Comparison of ENCODE assay signal across 19 cellular contexts in genomic region chr4:184102927-184103326, GRCh38.
DNase-seq lines count a peak whose midpoint lies in the region; ATAC-seq lines count a peak whose summit lies in the region.
"Had no signal": no experiment of that assay in that cellular context is flagged by ENCODE, and none has a peak within 500 bp of the region (broad histone marks: within the 10 kb centered on the region; RNA-seq: fewer than 3 reads in every experiment).

No MANE protein-coding gene starts in this region.

- H3K36me3 Mint-ChIP-seq in T-helper 17 cell (ENCODE audit: low read depth): peaks cover 3% of the 10 kb centered on the region
- H3K36me3 Mint-ChIP-seq in activated T-cell treated with anti-CD3 and anti-CD28 coated beads, Interleukin-2, amount 50 U/mL, for 24 hours (ENCODE audit: low read depth): no peaks in the 10 kb centered on the region
- H3K36me3 Mint-ChIP-seq: CD14-positive monocyte; CD4-positive, alpha-beta memory T cell had no signal

- H2AFZ ChIP-seq in neuronal stem cell (ENCODE audit: low read length): no peak overlapping the region

- H4K91ac ChIP-seq in neuronal stem cell (ENCODE audit: low read depth, low read length, poor library complexity): no peak overlapping the region

- no peak overlapping the region for H3K18ac ChIP-seq in neuronal stem cell (ENCODE audit: low read length)

- H3K27me3 Mint-ChIP-seq in T-helper 17 cell: peaks cover 54% of the 10 kb centered on the region
- peaks cover 16% of the 10 kb centered on the region for H3K27me3 Mint-ChIP-seq in activated T-cell treated with anti-CD3 and anti-CD28 coated beads, Interleukin-2, amount 50 U/mL, for 24 hours

- H3K27ac Mint-ChIP-seq in T-helper 17 cell: no peak overlapping the region
- H3K27ac Mint-ChIP-seq in activated T-cell treated with anti-CD3 and anti-CD28 coated beads, Interleukin-2, amount 50 U/mL, for 24 hours: no peak overlapping the region
- H3K27ac Mint-ChIP-seq: CD14-positive monocyte; CD4-positive, alpha-beta memory T cell; HFFc6 had no signal

- H3K4me1 Mint-ChIP-seq in T-helper 17 cell: peaks cover 11% of the 10 kb centered on the region
- H3K4me1 Mint-ChIP-seq in activated T-cell treated with anti-CD3 and anti-CD28 coated beads, Interleukin-2, amount 50 U/mL, for 24 hours (ENCODE audit: low read depth): peaks cover 2% of the 10 kb centered on the region

- WGBS in neuronal stem cell (ENCODE audit: extremely low coverage in 2 of 2, insufficient read length in 2 of 2, insufficient replicate concordance in 1 of 2), 2 donors: no CpG with 5 or more reads among the region's 4 CpGs

- no peak for ATAC-seq in T-helper 17 cell
- ATAC-seq: A549, GM12878, HCT116 had no signal

- H3K9ac ChIP-seq in neuronal stem cell (ENCODE audit: low read depth, low read length, poor library complexity): no peak overlapping the region
- H3K9ac ChIP-seq: BLaER1 had no signal

- no peak overlapping the region for H2BK5ac ChIP-seq in neuronal stem cell (ENCODE audit: low read length)

- no peak overlapping the region for H3K14ac ChIP-seq in neuronal stem cell (ENCODE audit: low read length)

- H2BK120ac ChIP-seq in neuronal stem cell (ENCODE audit: low read depth, low read length): no peak overlapping the region

- H2BK15ac ChIP-seq in neuronal stem cell (ENCODE audit: low read length): peak overlapping the region; percentile 14

- no peak overlapping the region for H3K4me3 Mint-ChIP-seq in T-helper 17 cell
- H3K4me3 Mint-ChIP-seq in activated T-cell treated with anti-CD3 and anti-CD28 coated beads, Interleukin-2, amount 50 U/mL, for 24 hours: no peak overlapping the region
- H3K4me3 Mint-ChIP-seq: CD14-positive monocyte; CD4-positive, alpha-beta memory T cell; HFFc6 had no signal

- peaks cover 6% of the 10 kb centered on the region in 2 donors for H3K4me1 ChIP-seq in neuronal stem cell (ENCODE audit: control insufficient read depth in 2 of 2, insufficient read depth in 1 of 2, low read depth in 1 of 2, low read length in 2 of 2)

- no peaks in the 10 kb centered on the region for H3K79me1 ChIP-seq in neuronal stem cell (ENCODE audit: low read depth, low read length)

- peak; percentile 27 for DNase-seq in DMS 273 (lab: John Stamatoyannopoulos, UW; ENCODE audit: unreplicated experiment)
- DNase-seq in DMS 273 treated with DMSO at 0.1 percent for 48 hours (lab: John Stamatoyannopoulos, UW): no peak
- DNase-seq in islet precursor cell: peak; percentile 45
- no peak for DNase-seq in neuronal stem cell (ENCODE audit: low spot score)
- DNase-seq in T-helper 17 cell: no peak
- DNase-seq in activated T-cell treated with anti-CD3 and anti-CD28 coated beads, Interleukin-2, amount 50 U/mL, for 24 hours: no peak
- no peak for DNase-seq in kidney tubule cell (ENCODE audit: low spot score)
- DNase-seq: Calu3; CD4-positive, alpha-beta memory T cell; DND-41; EL; GOT3; HFFc6 had no signal

- H4K8ac ChIP-seq in neuronal stem cell (ENCODE audit: low read depth, low read length): no peak overlapping the region

- H3K36me3 ChIP-seq in neuronal stem cell (replicated peaks in 1 of 2; ENCODE audit: control insufficient read depth in 2 of 2, insufficient read depth in 2 of 2, low read length in 2 of 2): no peaks in the 10 kb centered on the region
- H3K36me3 ChIP-seq: BLaER1 had no signal

- H3K4me3 ChIP-seq in neuronal stem cell (ENCODE audit: low read length in 2 of 2): no peak overlapping the region
- H3K4me3 ChIP-seq: A549, BLaER1, GM12878 had no signal

- H3K9me3 ChIP-seq in neuronal stem cell (replicated peaks in 1 of 2; ENCODE audit: control insufficient read depth in 2 of 2, insufficient read depth in 1 of 2, low read depth in 1 of 2, low read length in 2 of 2) (peaks cover 0 to 3% of the 10 kb centered on the region in 2 donors), T-helper 17 cell (ENCODE audit: control insufficient read depth, low read length, poor library complexity, severe bottlenecking) (no peaks in the 10 kb centered on the region)
- H3K9me3 ChIP-seq: BLaER1 had no signal

- H2AK5ac ChIP-seq in neuronal stem cell (ENCODE audit: low read depth, low read length): peak overlapping the region; percentile 36

- no peak overlapping the region for H3K4ac ChIP-seq in neuronal stem cell (ENCODE audit: low read length)

- no peak overlapping the region for H3K27ac ChIP-seq in neuronal stem cell (replicated peaks; ENCODE audit: low read length)
- H3K27ac ChIP-seq: 22Rv1, BLaER1 had no signal

- H3K4me2 ChIP-seq in neuronal stem cell (ENCODE audit: insufficient read depth, low read length, poor library complexity, severe bottlenecking): no peak overlapping the region
- H3K4me2 ChIP-seq: A549, BLaER1 had no signal

- no peaks in the 10 kb centered on the region for H3K9me3 Mint-ChIP-seq in activated T-cell treated with anti-CD3 and anti-CD28 coated beads, Interleukin-2, amount 50 U/mL, for 24 hours
- H3K9me3 Mint-ChIP-seq: CD14-positive monocyte had no signal

- no peak overlapping the region for H2BK12ac ChIP-seq in neuronal stem cell (ENCODE audit: low read length)

- peaks cover 0 to 32% (median 0%) of the 10 kb centered on the region in 3 experiments for H3K27me3 ChIP-seq in neuronal stem cell (ENCODE audit: control insufficient read depth in 3 of 3, insufficient read depth in 3 of 3, low read depth in 1 of 3, low read length in 3 of 3)
- H3K27me3 ChIP-seq: BLaER1 had no signal

- no peak overlapping the region for H3K23ac ChIP-seq in neuronal stem cell (ENCODE audit: low read depth, low read length, poor library complexity)

Comparison
In these comparisons a context has a peak if more than half of its experiments do, and no peak if none do; other contexts are left out.
1. DNase-seq: peak in DMS 273 (single experiment) and islet precursor cell (single experiment); none in DMS 273 treated with DMSO at 0.1 percent for 48 hours (single experiment), neuronal stem cell (single experiment), T-helper 17 cell (0 of 3), activated T-cell treated with anti-CD3 and anti-CD28 coated beads, Interleukin-2, amount 50 U/mL, for 24 hours (single experiment) and kidney tubule cell (single experiment).